In genomic region chr18:13464432-13465125, GRCh38 we compare ENCODE assay signal across 7 cellular contexts.
DNase-seq lines count a peak whose midpoint lies in the region; ATAC-seq and TF ChIP-seq lines count a peak whose summit lies in the region.

No MANE protein-coding gene starts in this region.

- no peaks in the 10 kb centered on the region for H3K9me3 ChIP-seq in colonic mucosa

- H3K4me3 ChIP-seq in colonic mucosa, result peak overlapping the region; percentile 20

- no peak for TF ChIP-seq CTCF in colonic mucosa (IDR thresholded peaks at IDR 0.05)

- H3K9ac ChIP-seq in colonic mucosa (ENCODE audit: low read depth in 2 of 2, low read length in 2 of 2), result no peak overlapping the region

- no peaks in the 10 kb centered on the region for H3K36me3 ChIP-seq in colonic mucosa

- intact Hi-C loops in colonic mucosa (cut with DNase I), result no loop called here

- peak; percentile 93 for ATAC-seq in GM19324 (IDR thresholded peaks at IDR 0.05; ENCODE audit: low FRiP score, unreplicated experiment)
- peak; percentile 92 for ATAC-seq in HG03378 (IDR thresholded peaks at IDR 0.05; ENCODE audit: unreplicated experiment)

- peak in 3 of 4 experiments; percentile 13 to 42 (median 19) for DNase-seq in activated CD4-positive, CD25-positive, alpha-beta regulatory T cell (lab: John Stamatoyannopoulos, UW)
- DNase-seq in colonic mucosa, result peak; percentile 52
- DNase-seq in stimulated activated CD4-positive, alpha-beta T cell treated with anti-CD3 and anti-CD28 coated beads, Interleukin-12 subunit alpha, Interleukin-12 subunit beta, amount 100 ng/mL, for 24 hours (ENCODE audit: low read depth in 2 of 2), result peak; percentile 48 to 64
- DNase-seq in NCI-H1105 (lab: John Stamatoyannopoulos, UW), result no peak
- no peak for DNase-seq in NCI-H748 (lab: John Stamatoyannopoulos, UW; ENCODE audit: unreplicated experiment)

- peak overlapping the region; percentile 19 for H3K27ac ChIP-seq in colonic mucosa

- H3K4me1 ChIP-seq in colonic mucosa, result no peaks in the 10 kb centered on the region

- no peaks in the 10 kb centered on the region for H3K27me3 ChIP-seq in colonic mucosa

Comparison
In these comparisons a context has a peak if more than half of its experiments do, and no peak if none do; other contexts are left out.
1. DNase-seq: peak in activated CD4-positive, CD25-positive, alpha-beta regulatory T cell (3 of 4), colonic mucosa (single experiment) and stimulated activated CD4-positive, alpha-beta T cell treated with anti-CD3 and anti-CD28 coated beads, Interleukin-12 subunit alpha, Interleukin-12 subunit beta, amount 100 ng/mL, for 24 hours (2 of 2); none in NCI-H1105 (single experiment) and NCI-H748 (single experiment).